ENCODE assay signal across 11 cellular contexts in the genomic region with DNA sequence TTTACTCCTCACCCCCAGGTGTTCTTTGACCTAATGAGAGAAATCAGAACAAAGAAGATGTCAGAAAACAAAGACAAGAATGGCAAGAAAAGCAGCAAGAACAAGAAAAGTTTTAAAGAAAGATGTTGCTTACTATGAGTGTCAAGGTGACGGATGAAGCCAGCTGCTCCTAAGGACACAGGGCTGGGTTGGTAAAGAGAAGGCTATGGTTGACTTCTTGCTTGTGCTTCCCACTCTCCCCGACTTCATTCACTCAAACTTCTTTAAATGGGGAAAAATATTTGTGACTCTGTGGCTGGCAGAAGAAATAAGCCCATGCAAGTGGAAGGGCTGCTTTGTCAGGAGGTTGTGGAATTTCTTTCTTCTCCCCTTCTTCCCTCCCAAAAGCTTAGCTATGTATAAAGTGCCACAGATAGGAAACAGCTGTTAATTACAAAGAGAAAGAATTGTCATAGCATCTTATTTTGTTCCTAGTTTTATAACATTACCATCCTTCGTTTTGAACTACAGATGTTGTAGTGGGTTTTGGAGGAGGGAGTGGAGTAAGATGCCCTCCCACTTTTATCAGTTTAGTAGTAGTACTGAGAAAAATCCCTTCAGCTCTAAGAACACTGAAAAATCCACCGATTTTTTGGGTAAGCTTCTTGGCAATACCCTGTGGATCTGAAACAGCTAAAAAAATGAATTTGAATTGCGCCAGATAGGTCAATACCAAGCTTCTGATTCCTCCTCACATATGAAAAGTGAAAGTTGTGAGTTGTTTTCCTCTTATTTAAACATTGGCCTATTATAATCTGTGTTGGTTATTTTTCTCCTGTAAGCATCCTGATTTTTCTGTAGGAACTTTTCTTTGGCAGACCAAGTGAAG. TPM values are rescaled to one million over a fixed set of nuclear protein-coding genes. Genes with fewer than 3 reads are reported as not detected.
DNase-seq lines count a peak whose midpoint lies in the region; ATAC-seq and TF ChIP-seq lines count a peak whose summit lies in the region.
"Had no signal": no experiment of that assay in that cellular context is flagged by ENCODE, and none has a peak within 500 bp of the region (broad histone marks: within the 10 kb centered on the region; RNA-seq: fewer than 3 reads in every experiment).

No MANE protein-coding gene starts in this region.

- TF ChIP-seq CTCF in right atrium auricular region (IDR thresholded peaks at IDR 0.05) (no peak), WTC11 (IDR thresholded peaks at IDR 0.05) (no peak), GM13977 (IDR thresholded peaks at IDR 0.05; ENCODE audit: extremely low read depth, insufficient read depth, missing control alignments) (no peak)

- no peak overlapping the region for H3K4me3 Mint-ChIP-seq in WTC11
- H3K4me3 Mint-ChIP-seq in activated CD4-positive, alpha-beta memory T cell treated with anti-CD3 and anti-CD28 coated beads for 36 hours = no peak overlapping the region
- H3K4me3 Mint-ChIP-seq: activated T-cell treated with anti-CD3 and anti-CD28 coated beads, Interleukin-2, amount 50 U/mL, for 24 hours; natural killer cell treated with Interleukin-12 subunit alpha and Interleukin-12 subunit beta and Interleukin-15 and Interleukin-18, amount 100 ng/mL, for 72 hours had no signal

- intact Hi-C loops in Right ventricle myocardium superior (cut with DNase I) (no loop called here), posterior vena cava (cut with DNase I) (no loop called here)
- intact Hi-C loops in activated CD4-positive, alpha-beta memory T cell treated with anti-CD3 and anti-CD28 coated beads for 36 hours (cut with micrococcal nuclease) = no loop called here

- no peak for ATAC-seq in Right ventricle myocardium superior (ENCODE audit: poor library complexity)
- peak; percentile 21 for ATAC-seq in HG02870 (IDR thresholded peaks at IDR 0.05; ENCODE audit: unreplicated experiment)
- no peak for ATAC-seq in WTC11
- ATAC-seq: natural killer cell treated with Interleukin-12 subunit alpha and Interleukin-12 subunit beta and Interleukin-15 and Interleukin-18, amount 100 ng/mL, for 72 hours had no signal

- no peaks in the 10 kb centered on the region for H3K27me3 ChIP-seq in right atrium auricular region
- H3K27me3 ChIP-seq: vagina had no signal

- H3K27ac ChIP-seq in right atrium auricular region = peak overlapping the region; percentile 31 to 62
- H3K27ac ChIP-seq: vagina had no signal

- no peaks in the 10 kb centered on the region for H3K9me3 ChIP-seq in right atrium auricular region
- H3K9me3 ChIP-seq: vagina had no signal

- CTCF ChIA-PET in WTC11 (lab: Charles Lee) = interaction anchor here (0.9 to 4.1 kb wide), 5 partner anchors 10 to 87 kb away, joined by 3 to 25 read pairs (median 6); no protein-coding TSS in a partner anchor
- CTCF ChIA-PET in activated CD4-positive, alpha-beta memory T cell treated with anti-CD3 and anti-CD28 coated beads for 36 hours (lab: Charles Lee) = interaction anchor here (0.6 to 2.8 kb wide), 5 partner anchors 20 to 540 kb away, joined by 3 to 15 read pairs (median 4); partner anchors contain the start of gene RALB

- no peaks in the 10 kb centered on the region for H3K9me3 Mint-ChIP-seq in WTC11
- no peaks in the 10 kb centered on the region for H3K9me3 Mint-ChIP-seq in activated CD4-positive, alpha-beta memory T cell treated with anti-CD3 and anti-CD28 coated beads for 36 hours
- H3K9me3 Mint-ChIP-seq: activated T-cell treated with anti-CD3 and anti-CD28 coated beads, Interleukin-2, amount 50 U/mL, for 24 hours; natural killer cell treated with Interleukin-12 subunit alpha and Interleukin-12 subunit beta and Interleukin-15 and Interleukin-18, amount 100 ng/mL, for 72 hours had no signal

- peaks cover 50% of the 10 kb centered on the region for H3K4me1 Mint-ChIP-seq in WTC11
- H3K4me1 Mint-ChIP-seq in activated CD4-positive, alpha-beta memory T cell treated with anti-CD3 and anti-CD28 coated beads for 36 hours (ENCODE audit: low read depth) = peaks cover 7% of the 10 kb centered on the region

- peaks cover 8% of the 10 kb centered on the region for H3K36me3 ChIP-seq in right atrium auricular region

- POLR2A ChIA-PET in WTC11 (lab: Charles Lee) = interaction anchor here (1.0 kb wide), 1 partner anchor 586 kb away, joined by 3 read pairs; no protein-coding TSS in a partner anchor
- POLR2A ChIA-PET in activated CD4-positive, alpha-beta memory T cell treated with anti-CD3 and anti-CD28 coated beads for 36 hours (lab: Charles Lee) = no interaction called here

- no peaks in the 10 kb centered on the region for H3K27me3 Mint-ChIP-seq in WTC11 (ENCODE audit: low read depth)
- H3K27me3 Mint-ChIP-seq in activated CD4-positive, alpha-beta memory T cell treated with anti-CD3 and anti-CD28 coated beads for 36 hours = no peaks in the 10 kb centered on the region
- H3K27me3 Mint-ChIP-seq: activated T-cell treated with anti-CD3 and anti-CD28 coated beads, Interleukin-2, amount 50 U/mL, for 24 hours; natural killer cell treated with Interleukin-12 subunit alpha and Interleukin-12 subunit beta and Interleukin-15 and Interleukin-18, amount 100 ng/mL, for 72 hours had no signal

- peak overlapping the region; percentile 16; the same call in 1 of the 2 replicates for H3K27ac Mint-ChIP-seq in WTC11
- no peak overlapping the region for H3K27ac Mint-ChIP-seq in activated CD4-positive, alpha-beta memory T cell treated with anti-CD3 and anti-CD28 coated beads for 36 hours
- H3K27ac Mint-ChIP-seq: activated T-cell treated with anti-CD3 and anti-CD28 coated beads, Interleukin-2, amount 50 U/mL, for 24 hours; natural killer cell treated with Interleukin-12 subunit alpha and Interleukin-12 subunit beta and Interleukin-15 and Interleukin-18, amount 100 ng/mL, for 72 hours had no signal

- H3K4me3 ChIP-seq in right atrium auricular region = no peak overlapping the region
- H3K4me3 ChIP-seq: vagina had no signal

- DNase-seq in right atrium auricular region (ENCODE audit: low spot score) = no peak
- no peak for DNase-seq in Right ventricle myocardium superior
- no peak for DNase-seq in WTC11 (ENCODE audit: low spot score)
- DNase-seq in activated CD4-positive, alpha-beta memory T cell treated with anti-CD3 and anti-CD28 coated beads for 36 hours = no peak
- DNase-seq in hepatic stellate cell (ENCODE audit: low spot score) = no peak
- DNase-seq in posterior vena cava (ENCODE audit: low spot score) = no peak
- DNase-seq in GM13977 (ENCODE audit: low spot score) = no peak
- DNase-seq: activated T-cell treated with anti-CD3 and anti-CD28 coated beads, Interleukin-2, amount 50 U/mL, for 24 hours had no signal

- peaks cover 0 to 38% of the 10 kb centered on the region in 2 donors for H3K4me1 ChIP-seq in right atrium auricular region
- H3K4me1 ChIP-seq: vagina had no signal

- peaks cover 8% of the 10 kb centered on the region for H3K36me3 Mint-ChIP-seq in WTC11
- H3K36me3 Mint-ChIP-seq in activated CD4-positive, alpha-beta memory T cell treated with anti-CD3 and anti-CD28 coated beads for 36 hours = peaks cover 40% of the 10 kb centered on the region

- in situ Hi-C loops in GM13977 (cut with MboI; ENCODE audit: low pct_unique_long_range_greater_than_20kb, low sequenced_read_pairs, unreplicated experiment) = no loop called here

TF ChIP-seq in WTC11, 78 proteins besides CTCF, POLR2A, EP300 and RAD21:
- TF ChIP-seq CREB1 (CRISPR knock-in tag; IDR thresholded peaks at IDR 0.05) = no peak
- TF ChIP-seq TP53 (CRISPR knock-in tag; IDR thresholded peaks at IDR 0.05) = no peak
- TF ChIP-seq NFE2L1 (CRISPR knock-in tag; IDR thresholded peaks at IDR 0.05) = no peak
- no peak for TF ChIP-seq CBFB (CRISPR knock-in tag; IDR thresholded peaks at IDR 0.05; ENCODE audit: low read depth)

RNA-seq across cellular contexts. Expression of gene RALB, which starts 40.7 kb away (rescaled TPM):
- total RNA-seq in right atrium auricular region = 10 to 100 TPM; 43.7 to 48.5 TPM
- 48.8 TPM for total RNA-seq in Right ventricle myocardium superior
- total RNA-seq in WTC11 (2021) = 17.1 to 18.0 TPM (median 17.9 TPM) in 3 replicates
- total RNA-seq in activated CD4-positive, alpha-beta memory T cell treated with anti-CD3 and anti-CD28 coated beads for 36 hours = 10 to 100 TPM; 52.5 to 52.9 TPM
- total RNA-seq in posterior vena cava = 10 to 100 TPM; 42.5 to 55.0 TPM

RNA-seq across cellular contexts. Expression of gene INHBB, which starts 52.6 kb away (rescaled TPM):
- 1 to 10 TPM in 1 of 2 donors, under 1 TPM in 1; 0.74 to 5.9 TPM for total RNA-seq in right atrium auricular region
- 8.2 TPM for total RNA-seq in Right ventricle myocardium superior
- 0.14 to 0.26 TPM (median 0.21 TPM) in 3 replicates for total RNA-seq in WTC11 (2021)
- not detected for total RNA-seq in activated CD4-positive, alpha-beta memory T cell treated with anti-CD3 and anti-CD28 coated beads for 36 hours
- 1 to 10 TPM; 5.8 to 9.9 TPM for total RNA-seq in posterior vena cava
- total RNA-seq: natural killer cell treated with Interleukin-12 subunit alpha and Interleukin-12 subunit beta and Interleukin-15 and Interleukin-18, amount 100 ng/mL, for 72 hours had no signal
